ENCODE assay signal across 1 cellular context in the genomic region with DNA sequence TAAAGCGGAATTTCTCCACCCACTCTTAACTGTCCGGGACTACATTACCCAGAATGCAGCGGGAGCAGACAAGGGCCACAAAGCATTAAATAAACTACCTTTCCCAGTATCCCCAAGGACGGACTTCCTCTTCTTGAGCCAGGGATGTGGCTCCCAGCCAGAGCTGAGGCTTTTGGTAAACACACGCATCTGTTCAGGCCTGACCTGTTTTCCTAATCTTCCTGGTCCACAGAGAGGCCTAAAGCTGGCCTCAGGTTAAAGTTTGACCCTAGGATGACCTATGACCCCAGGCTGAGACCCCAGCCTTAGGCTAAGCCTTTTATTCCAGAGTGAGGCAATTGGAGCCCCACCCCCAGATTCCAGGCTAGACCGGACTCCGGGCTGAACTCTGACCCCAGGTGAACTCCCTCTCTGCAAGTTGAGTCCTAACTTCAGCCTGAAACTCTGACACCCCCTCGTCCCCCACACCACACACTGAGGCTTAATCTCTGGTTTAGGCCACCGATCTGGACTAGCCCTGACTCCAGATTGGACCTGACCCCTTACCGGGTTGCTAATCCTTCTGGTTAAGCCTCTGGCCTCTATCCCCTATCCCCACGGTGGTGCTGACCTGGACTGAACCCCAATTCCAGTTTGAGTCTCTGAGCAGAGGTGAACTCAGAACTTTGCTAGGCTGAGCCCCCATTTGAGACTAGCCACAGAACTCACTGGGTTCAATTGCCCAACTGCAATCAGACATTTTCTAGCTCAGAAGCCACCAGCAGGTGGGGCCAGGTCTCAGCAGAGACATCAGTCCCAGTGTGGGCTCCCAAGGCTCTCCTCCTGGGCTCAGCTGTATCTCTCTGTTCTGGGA.
TF ChIP-seq lines count a peak whose summit lies in the region.

No MANE protein-coding gene starts in this region.

TF ChIP-seq in Ishikawa, 13 proteins besides CTCF, POLR2A, EP300 and RAD21 (continued from another document):
- TF ChIP-seq, protein P1, sequence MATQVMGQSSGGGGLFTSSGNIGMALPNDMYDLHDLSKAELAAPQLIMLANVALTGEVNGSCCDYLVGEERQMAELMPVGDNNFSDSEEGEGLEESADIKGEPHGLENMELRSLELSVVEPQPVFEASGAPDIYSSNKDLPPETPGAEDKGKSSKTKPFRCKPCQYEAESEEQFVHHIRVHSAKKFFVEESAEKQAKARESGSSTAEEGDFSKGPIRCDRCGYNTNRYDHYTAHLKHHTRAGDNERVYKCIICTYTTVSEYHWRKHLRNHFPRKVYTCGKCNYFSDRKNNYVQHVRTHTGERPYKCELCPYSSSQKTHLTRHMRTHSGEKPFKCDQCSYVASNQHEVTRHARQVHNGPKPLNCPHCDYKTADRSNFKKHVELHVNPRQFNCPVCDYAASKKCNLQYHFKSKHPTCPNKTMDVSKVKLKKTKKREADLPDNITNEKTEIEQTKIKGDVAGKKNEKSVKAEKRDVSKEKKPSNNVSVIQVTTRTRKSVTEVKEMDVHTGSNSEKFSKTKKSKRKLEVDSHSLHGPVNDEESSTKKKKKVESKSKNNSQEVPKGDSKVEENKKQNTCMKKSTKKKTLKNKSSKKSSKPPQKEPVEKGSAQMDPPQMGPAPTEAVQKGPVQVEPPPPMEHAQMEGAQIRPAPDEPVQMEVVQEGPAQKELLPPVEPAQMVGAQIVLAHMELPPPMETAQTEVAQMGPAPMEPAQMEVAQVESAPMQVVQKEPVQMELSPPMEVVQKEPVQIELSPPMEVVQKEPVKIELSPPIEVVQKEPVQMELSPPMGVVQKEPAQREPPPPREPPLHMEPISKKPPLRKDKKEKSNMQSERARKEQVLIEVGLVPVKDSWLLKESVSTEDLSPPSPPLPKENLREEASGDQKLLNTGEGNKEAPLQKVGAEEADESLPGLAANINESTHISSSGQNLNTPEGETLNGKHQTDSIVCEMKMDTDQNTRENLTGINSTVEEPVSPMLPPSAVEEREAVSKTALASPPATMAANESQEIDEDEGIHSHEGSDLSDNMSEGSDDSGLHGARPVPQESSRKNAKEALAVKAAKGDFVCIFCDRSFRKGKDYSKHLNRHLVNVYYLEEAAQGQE (IDR thresholded peaks at IDR 0.05; ENCODE audit: low read depth): no peak
- TF ChIP-seq TEAD4 (IDR thresholded peaks at IDR 0.05): no peak
- no peak; the same call in 1 of the 2 replicates for TF ChIP-seq CREB1 (IDR thresholded peaks at IDR 0.05; ENCODE audit: low read depth)
- TF ChIP-seq YY1 (IDR thresholded peaks at IDR 0.05; ENCODE audit: low read depth): no peak
